In the genomic region with DNA sequence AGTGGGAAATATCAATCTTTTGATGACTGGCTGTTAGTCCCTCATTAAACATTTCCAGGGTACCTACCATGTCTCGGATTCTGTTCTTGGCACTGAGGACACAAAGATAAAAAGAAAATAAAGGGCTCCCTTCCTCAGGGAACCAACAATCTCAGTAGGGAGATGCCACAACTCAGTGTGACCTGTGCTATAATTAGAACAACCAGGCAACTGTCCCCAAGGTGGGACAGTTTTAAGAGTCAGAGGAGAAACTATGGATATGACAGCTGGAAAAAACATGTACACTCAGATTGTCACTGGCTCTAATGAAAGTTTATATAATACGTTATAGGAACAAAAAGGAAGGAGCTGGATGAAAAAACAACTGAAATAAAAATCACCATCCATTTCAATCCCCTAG, we compare ENCODE assay signal across 21 cellular contexts. TPM values are rescaled to one million over a fixed set of nuclear protein-coding genes. Genes with fewer than 3 reads are reported as not detected.
DNase-seq lines count a peak whose midpoint lies in the region; ATAC-seq, FAIRE-seq and TF ChIP-seq lines count a peak whose summit lies in the region.
"Had no signal": no experiment of that assay in that cellular context is flagged by ENCODE, and none has a peak within 500 bp of the region (broad histone marks: within the 10 kb centered on the region; RNA-seq: fewer than 3 reads in every experiment).

No MANE protein-coding gene starts in this region.

- ATAC-seq in Right ventricle myocardium superior (ENCODE audit: poor library complexity) (peak; percentile 48), HepG2 (no peak)
- ATAC-seq: CD8-positive, alpha-beta T cell had no signal

- H3K27me3 ChIP-seq in left ventricle myocardium inferior (ENCODE audit: low read depth) (no peaks in the 10 kb centered on the region), endocrine pancreas (ENCODE audit: control insufficient read depth, insufficient read depth, low read length) (no peaks in the 10 kb centered on the region), HepG2 (ENCODE audit: control insufficient read depth in 1 of 2, insufficient read depth in 2 of 2, low read length in 2 of 2) (no peaks in the 10 kb centered on the region)
- H3K27me3 ChIP-seq: BLaER1 had no signal

- H3K4me1 Mint-ChIP-seq in progenitor cell of endocrine pancreas (ENCODE audit: low read depth) = peaks cover 39% of the 10 kb centered on the region
- H3K4me1 Mint-ChIP-seq: B cell; CD4-positive, CD25-positive, alpha-beta regulatory T cell had no signal

- no peaks in the 10 kb centered on the region for H3K9me3 Mint-ChIP-seq in progenitor cell of endocrine pancreas (ENCODE audit: low read depth)

- H4K20me1 ChIP-seq in HepG2 (ENCODE audit: insufficient read depth, low read length) = no peaks in the 10 kb centered on the region
- H4K20me1 ChIP-seq: BLaER1 had no signal

- H3K9ac ChIP-seq in endocrine pancreas (ENCODE audit: control insufficient read depth, insufficient read depth, low read length) = no peak overlapping the region
- no peak overlapping the region for H3K9ac ChIP-seq in HepG2 (ENCODE audit: insufficient read depth, low read depth, low read length)
- H3K9ac ChIP-seq: BLaER1 had no signal

- H3K4me3 ChIP-seq in left ventricle myocardium inferior (no peak overlapping the region), endocrine pancreas (ENCODE audit: control insufficient read depth, insufficient read depth, low read length) (peak overlapping the region; percentile 11), HepG2 (replicated peaks in 1 of 3; ENCODE audit: insufficient read depth in 1 of 3, low read depth in 2 of 3, low read length in 3 of 3) (no peak overlapping the region)
- H3K4me3 ChIP-seq: BLaER1 had no signal

- 88% methylated on average over 2 of the region's 2 CpGs for WGBS in HepG2 (ENCODE audit: low lambda C conversion rate)

- no peaks in the 10 kb centered on the region for H3K36me3 Mint-ChIP-seq in progenitor cell of endocrine pancreas (ENCODE audit: insufficient read depth)
- H3K36me3 Mint-ChIP-seq: CD4-positive, CD25-positive, alpha-beta regulatory T cell; CD8-positive, alpha-beta T cell had no signal

- H3K4me2 ChIP-seq in HepG2 (ENCODE audit: low read depth, low read length) = no peak overlapping the region
- H3K4me2 ChIP-seq: BLaER1 had no signal

- peaks cover 9% of the 10 kb centered on the region for H3K9me3 ChIP-seq in left ventricle myocardium inferior (replicated peaks)
- no peaks in the 10 kb centered on the region for H3K9me3 ChIP-seq in endocrine pancreas (ENCODE audit: control insufficient read depth, low read length)
- H3K9me3 ChIP-seq in HepG2 (ENCODE audit: low read length) = 0 out of 2 replicates have a peak, but pooled peaks cover 6% of the 10 kb centered on the region
- H3K9me3 ChIP-seq: Caco-2 had no signal

- no peak for FAIRE-seq in HepG2 (lab: Jason Lieb, UNC)
- FAIRE-seq: G401.6, GM12892, H1 had no signal

- intact Hi-C loops in Right ventricle myocardium superior (cut with DNase I) (no loop called here), left ventricle myocardium inferior (cut with micrococcal nuclease) (no loop called here), HepG2 (cut with micrococcal nuclease; ENCODE audit: unreplicated experiment) (no loop called here)

- H3K27ac ChIP-seq in left ventricle myocardium inferior (replicated peaks) (no peak overlapping the region), HepG2 (ENCODE audit: extremely low read length, insufficient read depth, low read length) (peak overlapping the region; percentile 58)
- H3K27ac ChIP-seq: BLaER1, C4-2B had no signal

- H3K36me3 ChIP-seq in left ventricle myocardium inferior (no peaks in the 10 kb centered on the region), endocrine pancreas (ENCODE audit: control insufficient read depth, insufficient read depth, low read length) (no peaks in the 10 kb centered on the region), HepG2 (replicated peaks in 1 of 2; ENCODE audit: control insufficient read depth in 1 of 2, insufficient read depth in 2 of 2, low read length in 2 of 2) (no peaks in the 10 kb centered on the region)
- H3K36me3 ChIP-seq: BLaER1 had no signal

- H3K4me1 ChIP-seq in left ventricle myocardium inferior = peaks cover 3% of the 10 kb centered on the region
- peaks cover 12% of the 10 kb centered on the region for H3K4me1 ChIP-seq in endocrine pancreas (ENCODE audit: control insufficient read depth, insufficient read depth, low read length)
- H3K4me1 ChIP-seq in HepG2 (ENCODE audit: insufficient read depth, low read length) = peaks cover 47% of the 10 kb centered on the region
- H3K4me1 ChIP-seq: BLaER1 had no signal

- H3K27me3 Mint-ChIP-seq in progenitor cell of endocrine pancreas = no peaks in the 10 kb centered on the region

- no peak for TF ChIP-seq POLR2A in HepG2 (IDR thresholded peaks at IDR 0.05; ENCODE audit: insufficient read depth in 1 of 2, low read depth in 2 of 2, low read length in 2 of 2)

- DNase-seq in Right ventricle myocardium superior (no peak), left ventricle myocardium inferior (no peak), HepG2 (ENCODE audit: low spot score) (no peak), progenitor cell of endocrine pancreas (ENCODE audit: low spot score, unreplicated experiment) (no peak), AG20443 (ENCODE audit: low spot score) (no peak), NCI-H69 (lab: John Stamatoyannopoulos, UW) (no peak)
- DNase-seq: 8988T; Caco-2; CD4-positive, CD25-positive, alpha-beta regulatory T cell; CD8-positive, alpha-beta T cell; DMS 273 treated with DMSO at 0.1 percent for 48 hours; DND-41; H7; HCEC 1CT had no signal

- TF ChIP-seq CTCF in left ventricle myocardium inferior (IDR thresholded peaks at IDR 0.05; ENCODE audit: borderline replicate concordance) (no peak), HepG2 (CRISPR knock-in tag; IDR thresholded peaks at IDR 0.05) (no peak), progenitor cell of endocrine pancreas (IDR thresholded peaks at IDR 0.05; ENCODE audit: unreplicated experiment) (no peak)

- peak overlapping the region; percentile 93 for H3K27ac Mint-ChIP-seq in progenitor cell of endocrine pancreas
- H3K27ac Mint-ChIP-seq: B cell; CD4-positive, CD25-positive, alpha-beta regulatory T cell; CD8-positive, alpha-beta T cell had no signal

- POLR2A ChIA-PET in HepG2 (lab: Yijun Ruan, JAX) = interaction anchor here (2.0 to 4.0 kb wide), 2 partner anchors 20 to 24 kb away, joined by 5 to 32 read pairs; partner anchors contain the start of gene CMTM8

- no peaks in the 10 kb centered on the region for H3K79me2 ChIP-seq in HepG2 (ENCODE audit: insufficient read depth, low read length)

- in situ Hi-C loops in HepG2 (cut with HindIII; ENCODE audit: extremely low pct_ligation_motif_present, low pct_unique_long_range_greater_than_20kb) = loop anchor here (25.0 kb wide), 1 partner anchor 447 kb away; no protein-coding TSS in a partner anchor

- peak overlapping the region; percentile 0 for H3K4me3 Mint-ChIP-seq in progenitor cell of endocrine pancreas (ENCODE audit: low read depth)
- H3K4me3 Mint-ChIP-seq: B cell; CD4-positive, CD25-positive, alpha-beta regulatory T cell; CD8-positive, alpha-beta T cell had no signal

- no peak for TF ChIP-seq RAD21 in HepG2 (CRISPR knock-in tag; IDR thresholded peaks at IDR 0.05)

- CTCF ChIA-PET in HepG2 (lab: Yijun Ruan, JAX; ENCODE audit: low intra/inter-chr PET ratio, low total read pairs) = no interaction called here

- no peak overlapping the region for H2AFZ ChIP-seq in HepG2 (ENCODE audit: low read length)

- TF ChIP-seq EP300 in HepG2 (IDR thresholded peaks at IDR 0.05; ENCODE audit: low read depth in 2 of 2, low read length in 2 of 2) = no peak
- TF ChIP-seq EP300 in HepG2 (CRISPR knock-in tag; IDR thresholded peaks at IDR 0.05; ENCODE audit: borderline replicate concordance) = no peak

- BruUV-seq in HepG2 (replicated peaks; lab: Mats Ljungman, UMichigan) = no TSS peak

TF ChIP-seq in HepG2, 621 proteins besides CTCF, POLR2A, EP300 and RAD21 (continues in another document):
- TF ChIP-seq ZNF282 (IDR thresholded peaks at IDR 0.05; ENCODE audit: partially characterized antibody) = no peak
- no peak for TF ChIP-seq E2F5 (CRISPR knock-in tag; conservative IDR thresholded peaks at IDR 0.05)
- no peak for TF ChIP-seq ATF1 (CRISPR knock-in tag; IDR thresholded peaks at IDR 0.05)

RNA-seq across cellular contexts. Expression of gene CMTM8, which starts 23.3 kb away (rescaled TPM):
- total RNA-seq in Right ventricle myocardium superior (4.4 TPM), left ventricle myocardium inferior (5.7 TPM), HepG2 (2016; rRNA removed; fragmentation: Illumina TruSeq; extraction: Trizol) (6.6 and 8.9 TPM in 2 replicates), progenitor cell of endocrine pancreas (33.8 and 39.1 TPM in 2 replicates)
- total RNA-seq in HepG2 (2016; cell fraction: cytosol; rRNA removed; fragmentation: Illumina TruSeq; extraction: Trizol; ENCODE audit: low read depth) = 7.3 and 8.5 TPM in 2 replicates
- total RNA-seq in HepG2 (2016; cell fraction: insoluble cytoplasmic fraction; rRNA removed; fragmentation: Illumina TruSeq; extraction: Trizol) = 6.3 and 8.6 TPM in 2 replicates
- 8.6 and 9.8 TPM in 2 replicates for total RNA-seq in HepG2 (2016; cell fraction: membrane; rRNA removed; fragmentation: Illumina TruSeq; extraction: Trizol)
- 8.5 TPM in 2 replicates for total RNA-seq in HepG2 (2016; cell fraction: nucleus; rRNA removed; fragmentation: Illumina TruSeq; extraction: Trizol)
- polyA plus RNA-seq in HepG2 (2011; rRNA removed) = 15.2 and 15.8 TPM in 2 replicates
- polyA plus RNA-seq in HepG2 (2011; cell fraction: cytosol; rRNA removed) = 18.1 and 20.5 TPM in 2 replicates
- 9.4 and 10.5 TPM in 2 replicates for polyA plus RNA-seq in HepG2 (2011; cell fraction: nucleus; rRNA removed)
- 13.2 and 15.0 TPM in 2 replicates for polyA plus RNA-seq in HepG2 (2012)
- 7.0 and 9.1 TPM in 2 replicates for polyA plus RNA-seq in HepG2 (2016; cell fraction: cytosol; fragmentation: Illumina TruSeq; extraction: Trizol; ENCODE audit: low read depth)
- 16.9 and 18.0 TPM in 2 replicates for polyA plus RNA-seq in HepG2 (2016; cell fraction: insoluble cytoplasmic fraction; fragmentation: Illumina TruSeq; extraction: Trizol; ENCODE audit: low read depth)
- 11.2 and 14.1 TPM in 2 replicates for polyA plus RNA-seq in HepG2 (2016; cell fraction: membrane; fragmentation: Illumina TruSeq; extraction: Trizol; ENCODE audit: low read depth)
- 26.6 and 27.7 TPM in 2 replicates for polyA plus RNA-seq in HepG2 (2016; cell fraction: nucleus; fragmentation: Illumina TruSeq; extraction: Trizol; ENCODE audit: insufficient read depth, low read depth)
- polyA minus RNA-seq in HepG2 (2011; rRNA and poly(A)+ RNA removed; ENCODE audit: low replicate concordance) = 18.5 TPM in 1 of 2 replicates, not detected in the other
- 7.0 and 9.0 TPM in 2 replicates for polyA minus RNA-seq in HepG2 (2011; cell fraction: cytosol; rRNA and poly(A)+ RNA removed)
- 3.2 and 4.0 TPM in 2 replicates for polyA minus RNA-seq in HepG2 (2011; cell fraction: nucleus; rRNA and poly(A)+ RNA removed)
